In the genomic region with DNA sequence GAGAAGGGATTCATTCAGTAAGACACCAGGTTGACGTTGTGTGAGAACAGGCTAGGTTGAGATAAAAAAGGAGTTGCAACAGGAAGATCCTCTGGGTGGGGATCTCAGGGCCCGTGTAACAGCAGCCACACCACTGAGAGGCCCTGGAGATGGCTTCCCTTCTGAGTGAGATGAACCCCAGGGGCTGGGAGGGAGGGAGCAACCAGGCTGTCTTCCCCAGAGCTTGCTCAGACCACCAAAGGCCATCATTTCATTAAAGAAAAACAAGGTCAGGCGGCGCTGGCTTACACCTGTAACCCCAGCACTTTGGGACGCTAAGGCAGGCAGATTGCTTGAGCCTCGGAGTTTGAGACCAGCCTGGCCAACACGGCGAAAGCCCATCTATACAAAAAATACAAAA, we compare ENCODE assay signal across 14 cellular contexts.
"Had no signal": no experiment of that assay in that cellular context is flagged by ENCODE, and none has a peak within 500 bp of the region (broad histone marks: within the 10 kb centered on the region; RNA-seq: fewer than 3 reads in every experiment).

No MANE protein-coding gene starts in this region.

- DNase-seq: activated CD4-positive, alpha-beta T cell treated with anti-CD3 and anti-CD28 coated beads for 48 hours; activated CD8-positive, alpha-beta T cell treated with anti-CD3 and anti-CD28 coated beads for 36 hours; activated effector memory CD4-positive, alpha-beta T cell treated with Interleukin-2 at 50 U/mL for 16 hours; activated naive CD4-positive, alpha-beta T cell treated with anti-CD3 and anti-CD28 coated beads, Interleukin-2, amount 50 U/mL, for 16 hours; activated T-cell treated with anti-CD3 and anti-CD28 coated beads, Interleukin-2, amount 50 U/mL, for 4 hours; central memory CD4-positive, alpha-beta T cell; effector memory CD4-positive, alpha-beta T cell; mammary epithelial cell; mucosa of descending colon; naive thymus-derived CD4-positive, alpha-beta T cell; retina; stimulated activated naive CD8-positive, alpha-beta T cell treated with anti-CD3 and anti-CD28 coated beads, Interleukin-15, Interleukin-2, amounts not matched to agents 100 U/mL and 50 U/mL, for 24 hours; T-helper 2 cell had no signal

- H3K27ac ChIP-seq: parathyroid adenoma had no signal

- ATAC-seq: activated CD8-positive, alpha-beta T cell treated with anti-CD3 and anti-CD28 coated beads for 36 hours; activated T-cell treated with anti-CD3 and anti-CD28 coated beads, Interleukin-2, amount 50 U/mL, for 4 hours; mucosa of descending colon; naive thymus-derived CD4-positive, alpha-beta T cell; stimulated activated naive CD8-positive, alpha-beta T cell treated with anti-CD3 and anti-CD28 coated beads, Interleukin-15, Interleukin-2, amounts not matched to agents 100 U/mL and 50 U/mL, for 24 hours had no signal

- H3K4me3 ChIP-seq: mucosa of descending colon had no signal
